In the genomic region with DNA sequence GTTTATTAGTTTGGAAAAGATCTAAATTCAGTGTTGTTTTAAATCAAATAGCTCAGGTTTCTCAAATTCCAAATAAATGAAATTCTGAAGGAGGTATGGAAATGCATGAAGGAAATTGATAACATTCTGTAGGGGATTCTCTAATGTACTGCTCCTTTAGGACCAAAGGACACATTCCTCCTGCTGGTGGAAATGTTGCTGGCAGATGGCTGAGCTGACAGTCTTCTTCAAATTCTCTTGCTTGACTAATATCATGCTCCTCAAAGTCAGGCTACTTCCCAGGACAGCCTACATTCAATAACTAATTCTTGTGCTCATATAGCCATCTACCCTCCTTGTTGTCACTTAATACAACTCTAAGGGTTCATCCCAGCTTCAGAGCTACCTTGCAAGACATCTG, we compare ENCODE assay signal across 19 cellular contexts.
DNase-seq lines count a peak whose midpoint lies in the region; ATAC-seq and TF ChIP-seq lines count a peak whose summit lies in the region.
"Had no signal": no experiment of that assay in that cellular context is flagged by ENCODE, and none has a peak within 500 bp of the region (broad histone marks: within the 10 kb centered on the region; RNA-seq: fewer than 3 reads in every experiment).

No MANE protein-coding gene starts in this region.

- ATAC-seq in GM18907 (IDR thresholded peaks at IDR 0.05; ENCODE audit: unreplicated experiment), result no peak
- ATAC-seq: K562, PC-3, SK-N-SH treated with all-trans-retinoic acid at 6 μM for 48 hours had no signal

- no peak overlapping the region for H3K23ac ChIP-seq in mesendoderm (ENCODE audit: low read length)

- no peak overlapping the region for H3K18ac ChIP-seq in mesendoderm (ENCODE audit: low read length)

- intact Hi-C loops in ascending aorta (cut with DNase I), result no loop called here

- H3K4ac ChIP-seq in mesendoderm (ENCODE audit: low read depth, low read length), result no peak overlapping the region

- no peak overlapping the region for H4K8ac ChIP-seq in mesendoderm (ENCODE audit: low read depth, low read length)

- no peak overlapping the region for H4K5ac ChIP-seq in mesendoderm (ENCODE audit: low read length)

- H2BK5ac ChIP-seq in mesendoderm (ENCODE audit: low read length), result no peak overlapping the region

- H2AK5ac ChIP-seq in mesendoderm (ENCODE audit: low read length), result no peak overlapping the region

- H3K27me3 ChIP-seq in mesendoderm (ENCODE audit: insufficient read depth, low read length, poor library complexity), result no peaks in the 10 kb centered on the region
- no peaks in the 10 kb centered on the region for H3K27me3 ChIP-seq in ascending aorta

- H2BK120ac ChIP-seq in mesendoderm (ENCODE audit: low read depth, low read length), result no peak overlapping the region

- no peaks in the 10 kb centered on the region for H3K4me1 ChIP-seq in mesendoderm (ENCODE audit: control insufficient read depth, low read depth, low read length)
- no peaks in the 10 kb centered on the region for H3K4me1 ChIP-seq in ascending aorta

- no peak overlapping the region for H3K9ac ChIP-seq in mesendoderm (ENCODE audit: low read length)

- H3K56ac ChIP-seq in mesendoderm (ENCODE audit: low read length), result no peak overlapping the region

- H3K79me1 ChIP-seq in mesendoderm (ENCODE audit: low read length), result no peaks in the 10 kb centered on the region

- H3K4me3 ChIP-seq in choroid plexus epithelial cell (ENCODE audit: low read depth, low read length) (no peak overlapping the region), mesendoderm (ENCODE audit: low read length) (no peak overlapping the region), ascending aorta (no peak overlapping the region)
- H3K4me3 ChIP-seq: K562 had no signal

- TF ChIP-seq CTCF in choroid plexus epithelial cell (conservative IDR thresholded peaks at IDR 0.05; ENCODE audit: low read depth, low read length) (peak; percentile 15), ascending aorta (IDR thresholded peaks at IDR 0.05) (no peak)

- H3K36me3 ChIP-seq in mesendoderm (ENCODE audit: control insufficient read depth, insufficient read depth, low read length) (no peaks in the 10 kb centered on the region), ascending aorta (no peaks in the 10 kb centered on the region)

- no peaks in the 10 kb centered on the region for H3K9me3 ChIP-seq in ascending aorta

- H2BK15ac ChIP-seq in mesendoderm (replicated peaks; ENCODE audit: low read depth), result no peak overlapping the region

- DNase-seq in NCI-H69 (lab: John Stamatoyannopoulos, UW), result peak; percentile 21
- peak; percentile 2 for DNase-seq in choroid plexus epithelial cell (ENCODE audit: low read depth)
- DNase-seq in mesendoderm, result peak; percentile 21
- DNase-seq in NCI-H1105 (lab: John Stamatoyannopoulos, UW), result no peak
- no peak for DNase-seq in ascending aorta (ENCODE audit: low spot score in 2 of 2)
- no peak for DNase-seq in NCI-H2107 (lab: John Stamatoyannopoulos, UW)
- DNase-seq: ACHN, DND-41, NCI-H1105 treated with DMSO at 0.1 percent for 48 hours, NCI-H1694, NCI-H510A, NCI-H774, PC-3, RPMI8226, SHP77 treated with DMSO at 0.1 percent for 48 hours had no signal

- no peak overlapping the region for H3K4me2 ChIP-seq in mesendoderm (ENCODE audit: low read length)

- H3K27ac ChIP-seq in mesendoderm (ENCODE audit: low read depth, low read length), result no peak overlapping the region
- no peak overlapping the region for H3K27ac ChIP-seq in ascending aorta
- H3K27ac ChIP-seq: C4-2B had no signal

- no peaks in the 10 kb centered on the region for H3K79me2 ChIP-seq in mesendoderm (ENCODE audit: control insufficient read depth, insufficient read depth, low read length)

Comparison
In these comparisons a context has a peak if more than half of its experiments do, and no peak if none do; other contexts are left out.
1. DNase-seq: peak in NCI-H69 (single experiment), choroid plexus epithelial cell (single experiment) and mesendoderm (single experiment); none in NCI-H1105 (single experiment), ascending aorta (0 of 2) and NCI-H2107 (single experiment).